Comparison of ENCODE assay signal across 28 cellular contexts in genomic region chr2:229150317-229150716, GRCh38.
"Had no signal": no experiment of that assay in that cellular context is flagged by ENCODE, and none has a peak within 500 bp of the region (broad histone marks: within the 10 kb centered on the region; RNA-seq: fewer than 3 reads in every experiment).

No MANE protein-coding gene starts in this region.

- H3K27ac ChIP-seq: esophagus squamous epithelium, heart right ventricle, left lung, prostate gland, right atrium auricular region, suprapubic skin, transverse colon, vagina had no signal

- H3K4me1 ChIP-seq: esophagus squamous epithelium, heart right ventricle, left lung, prostate gland, right atrium auricular region, suprapubic skin had no signal

- H3K27me3 ChIP-seq: esophagus squamous epithelium, heart right ventricle, left lung, right atrium auricular region, suprapubic skin, transverse colon, vagina had no signal

- DNase-seq: dermis blood vessel endothelial cell; effector memory CD4-positive, alpha-beta T cell; erythroblast; esophagus squamous epithelium; foreskin melanocyte; glutamatergic neuron; heart right ventricle; hippocampal formation; left cardiac atrium; left lung; mesendoderm; midbrain; naive thymus-derived CD8-positive, alpha-beta T cell; nephron progenitor cell; nucleus accumbens; stimulated activated CD4-positive, alpha-beta T cell treated with anti-CD3 and anti-CD28 coated beads, Interleukin-12 subunit alpha, Interleukin-12 subunit beta, amount 100 ng/mL, for 4 hours; stimulated activated CD4-positive, alpha-beta T cell treated with anti-CD3 and anti-CD28 coated beads, Interleukin-1b, Interleukin-23, amount 100 ng/mL, for 48 hours; stimulated activated CD4-positive, alpha-beta T cell treated with anti-CD3 and anti-CD28 coated beads, Interleukin-4, amount 100 ng/mL, for 1 hour; stimulated activated CD8-positive, alpha-beta memory T cell treated with anti-CD3 and anti-CD28 coated beads, Interleukin-4, amount 100 ng/mL, for 48 hours; stimulated activated naive CD4-positive, alpha-beta T cell; stimulated activated naive CD8-positive, alpha-beta T cell treated with anti-CD3 and anti-CD28 coated beads, Interleukin-15, amount 100 ng/mL, for 72 hours; transverse colon had no signal

- H3K36me3 ChIP-seq: esophagus squamous epithelium, left lung, prostate gland, right atrium auricular region, suprapubic skin, transverse colon, vagina had no signal

- ATAC-seq: heart right ventricle; left cardiac atrium; left lung; naive thymus-derived CD8-positive, alpha-beta T cell; sciatic nerve; stimulated activated naive CD8-positive, alpha-beta T cell treated with anti-CD3 and anti-CD28 coated beads, Interleukin-15, amount 100 ng/mL, for 72 hours had no signal

- H3K4me3 ChIP-seq: esophagus squamous epithelium, heart right ventricle, left lung, prostate gland, right atrium auricular region, smooth muscle cell, suprapubic skin, transverse colon, vagina had no signal

- H3K4me2 ChIP-seq: smooth muscle cell had no signal

- H3K9me3 ChIP-seq: esophagus squamous epithelium, prostate gland, suprapubic skin, vagina had no signal
